ENCODE assay signal across 20 cellular contexts in the genomic region with DNA sequence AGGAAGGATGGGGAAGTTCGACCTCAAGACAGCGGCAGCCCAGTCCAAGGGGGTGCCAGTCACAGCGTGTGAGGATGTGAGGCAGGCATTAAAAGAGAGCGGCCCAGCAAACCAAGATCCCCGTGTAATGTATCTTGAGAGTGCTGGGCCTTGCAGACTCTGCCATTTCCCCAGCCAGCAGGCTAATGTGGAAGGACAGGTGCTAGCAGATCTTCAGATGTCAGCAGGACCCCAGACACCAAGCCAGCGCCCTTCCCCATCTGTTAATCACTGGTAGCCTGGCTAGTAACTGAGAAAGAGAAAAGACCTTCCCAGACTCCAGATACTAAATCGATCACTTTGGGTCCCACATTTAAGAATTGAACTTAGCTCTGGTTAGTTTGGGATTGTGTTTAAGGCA.
"Had no signal": no experiment of that assay in that cellular context is flagged by ENCODE, and none has a peak within 500 bp of the region (broad histone marks: within the 10 kb centered on the region; RNA-seq: fewer than 3 reads in every experiment).

No MANE protein-coding gene starts in this region.

- H3K9me3 ChIP-seq: Peyer's patch, SJCRH30 had no signal

- H3K4me3 ChIP-seq: PC-9, Peyer's patch, SJCRH30 had no signal

- H2AFZ ChIP-seq: PC-9 had no signal

- H3K4me1 ChIP-seq: Peyer's patch, SJCRH30 had no signal

- DNase-seq: KBM-7; MV-4-11; NCI-H1048; NCI-H1105; NCI-H1417; NCI-H1436 treated with DMSO at 0.1 percent for 48 hours; NCI-H1694; NCI-H187 treated with DMSO at 0.1 percent for 48 hours; NCI-H2029 treated with DMSO at 0.1 percent for 48 hours; NCI-H2171 treated with DMSO at 0.1 percent for 48 hours; NCI-H526 treated with DMSO at 0.1 percent for 48 hours; NCI-H748 treated with DMSO at 0.1 percent for 48 hours; NK-92 treated with Interleukin-12 subunit alpha and Interleukin-12 subunit beta, amount 100 ng/mL, for 24 hours; OCI-M1; PC-9; Peyer's patch; SHP77 treated with DMSO at 0.1 percent for 48 hours had no signal

- H3K27me3 ChIP-seq: Peyer's patch had no signal

- H3K27ac ChIP-seq: PC-9, Peyer's patch, SJCRH30 had no signal

- H3K4me2 ChIP-seq: PC-9 had no signal

- ATAC-seq: Right ventricle myocardium inferior, SK-N-SH treated with all-trans-retinoic acid at 6 μM for 48 hours had no signal

- H3K36me3 ChIP-seq: Peyer's patch, SJCRH30 had no signal
